Comparison of ENCODE assay signal across 8 cellular contexts in genomic region chr16:51982715-51983680, GRCh38.
DNase-seq lines count a peak whose midpoint lies in the region; ATAC-seq, FAIRE-seq and TF ChIP-seq lines count a peak whose summit lies in the region.

No MANE protein-coding gene starts in this region.

- POLR2A ChIA-PET in HepG2 (lab: Yijun Ruan, JAX) = no interaction called here

- no peaks in the 10 kb centered on the region for H3K9me2 ChIP-seq in OCI-LY1 (ENCODE audit: low read depth, low read length)

- no peak overlapping the region for H3K4me3 ChIP-seq in AG09309 (ENCODE audit: control insufficient read depth, low read depth, low read length)
- no peak overlapping the region for H3K4me3 ChIP-seq in OCI-LY1 (ENCODE audit: low read depth, low read length, poor library complexity, severe bottlenecking)
- H3K4me3 ChIP-seq in HepG2 (replicated peaks in 1 of 3; ENCODE audit: insufficient read depth in 1 of 3, low read depth in 2 of 3, low read length in 3 of 3) = no peak overlapping the region

- no TSS peak for BruUV-seq in HepG2 (replicated peaks; lab: Mats Ljungman, UMichigan)

- no peaks in the 10 kb centered on the region for H3F3A ChIP-seq in OCI-LY1 (ENCODE audit: insufficient read depth, low read length)

- TF ChIP-seq POLR2A in HepG2 (IDR thresholded peaks at IDR 0.05; ENCODE audit: insufficient read depth in 1 of 2, low read depth in 2 of 2, low read length in 2 of 2) = no peak

- TF ChIP-seq RAD21 in HepG2 (CRISPR knock-in tag; IDR thresholded peaks at IDR 0.05) = peak; percentile 67

- ATAC-seq in HepG2 = peak; percentile 62
- ATAC-seq in HG03520 (IDR thresholded peaks at IDR 0.05; ENCODE audit: unreplicated experiment) = no peak
- no peak for ATAC-seq in HG03025 (IDR thresholded peaks at IDR 0.05; ENCODE audit: low FRiP score, unreplicated experiment)

- H3K27me3 ChIP-seq in OCI-LY1 (ENCODE audit: insufficient read depth, low read length) (no peaks in the 10 kb centered on the region), HepG2 (ENCODE audit: control insufficient read depth in 1 of 2, insufficient read depth in 2 of 2, low read length in 2 of 2) (no peaks in the 10 kb centered on the region)

- H3K79me2 ChIP-seq in OCI-LY1 (ENCODE audit: insufficient read depth, low read length) = no peaks in the 10 kb centered on the region
- no peaks in the 10 kb centered on the region for H3K79me2 ChIP-seq in HepG2 (ENCODE audit: insufficient read depth, low read length)

- TF ChIP-seq CTCF in AG09309 (IDR thresholded peaks at IDR 0.05; ENCODE audit: control insufficient read depth, insufficient read depth, low read depth, low read length, missing control alignments) = peak; percentile 70
- TF ChIP-seq CTCF in GM12872 (IDR thresholded peaks at IDR 0.05; ENCODE audit: insufficient read depth, low read depth, low read length) = peak; percentile 67
- TF ChIP-seq CTCF in OCI-LY1 (IDR thresholded peaks at IDR 0.05; ENCODE audit: low read length) = peak; percentile 76
- peak; percentile 80 for TF ChIP-seq CTCF in HepG2 (CRISPR knock-in tag; IDR thresholded peaks at IDR 0.05)

- in situ Hi-C loops in HepG2 (cut with HindIII; ENCODE audit: extremely low pct_ligation_motif_present, low pct_unique_long_range_greater_than_20kb) = loop anchor here (5.0 kb wide), 1 partner anchor 166 kb away; no protein-coding TSS in a partner anchor

- 11% methylated on average over 11 of the region's 11 CpGs for WGBS in HepG2 (ENCODE audit: low lambda C conversion rate)

- H3K36me3 ChIP-seq in OCI-LY1 (ENCODE audit: insufficient read depth, low read length) (no peaks in the 10 kb centered on the region), HepG2 (replicated peaks in 1 of 2; ENCODE audit: control insufficient read depth in 1 of 2, insufficient read depth in 2 of 2, low read length in 2 of 2) (no peaks in the 10 kb centered on the region)

- H3K4me2 ChIP-seq in OCI-LY1 (ENCODE audit: low read length) = no peak overlapping the region
- H3K4me2 ChIP-seq in HepG2 (ENCODE audit: low read depth, low read length) = no peak overlapping the region

- H3K9me3 ChIP-seq in OCI-LY1 (ENCODE audit: low read length) = no peaks in the 10 kb centered on the region
- no peaks in the 10 kb centered on the region for H3K9me3 ChIP-seq in HepG2 (ENCODE audit: low read length)

- H3K27ac ChIP-seq in OCI-LY1 (ENCODE audit: low read depth, low read length, poor library complexity, severe bottlenecking) (no peak overlapping the region), HepG2 (ENCODE audit: extremely low read length, insufficient read depth, low read length) (no peak overlapping the region)

- no peak overlapping the region for H3K9ac ChIP-seq in OCI-LY1 (ENCODE audit: low read length)
- no peak overlapping the region for H3K9ac ChIP-seq in HepG2 (ENCODE audit: insufficient read depth, low read depth, low read length)

- H4K20me1 ChIP-seq in OCI-LY1 (ENCODE audit: insufficient read depth, low read length) (no peaks in the 10 kb centered on the region), HepG2 (ENCODE audit: insufficient read depth, low read length) (no peaks in the 10 kb centered on the region)

- H3K4me1 ChIP-seq in OCI-LY1 (ENCODE audit: insufficient read depth, low read length, severe bottlenecking) (no peaks in the 10 kb centered on the region), HepG2 (ENCODE audit: insufficient read depth, low read length) (no peaks in the 10 kb centered on the region)

- CTCF ChIA-PET in HepG2 (lab: Yijun Ruan, JAX; ENCODE audit: low intra/inter-chr PET ratio, low total read pairs) = interaction anchor here (0.9 to 1.5 kb wide), 4 partner anchors 165 to 1039 kb away, joined by 3 to 10 read pairs (median 4); no protein-coding TSS in a partner anchor

- FAIRE-seq in HepG2 (lab: Jason Lieb, UNC) = peak; percentile 94

- TF ChIP-seq EP300 in HepG2 (IDR thresholded peaks at IDR 0.05; ENCODE audit: low read depth in 2 of 2, low read length in 2 of 2) (no peak), HepG2 (CRISPR knock-in tag; IDR thresholded peaks at IDR 0.05; ENCODE audit: borderline replicate concordance) (no peak)

- DNase-seq in AG09309 (ENCODE audit: low read depth) = peak; percentile 42
- peak; percentile 5 for DNase-seq in KG1 (lab: John Stamatoyannopoulos, UW)
- peak; percentile 23 for DNase-seq in cerebellum (ENCODE audit: low spot score)
- peak; percentile 67 for DNase-seq in HepG2 (ENCODE audit: low spot score)

- intact Hi-C loops in HepG2 (cut with micrococcal nuclease; ENCODE audit: unreplicated experiment) = no loop called here

- H2AFZ ChIP-seq in OCI-LY1 (ENCODE audit: low read length) (no peak overlapping the region), HepG2 (ENCODE audit: low read length) (no peak overlapping the region)

TF ChIP-seq in HepG2, 621 proteins besides CTCF, POLR2A, EP300 and RAD21 (continues in another document):
- TF ChIP-seq STAT5B (CRISPR knock-in tag; IDR thresholded peaks at IDR 0.05) = no peak
- 0 out of 2 replicates have a peak, but pooled peaks have one; percentile 8 for TF ChIP-seq FOXA3 (CRISPR knock-in tag; IDR thresholded peaks at IDR 0.05)
- TF ChIP-seq TCF7 (IDR thresholded peaks at IDR 0.05; ENCODE audit: low read depth) = no peak
- no peak for TF ChIP-seq IKZF5 (CRISPR knock-in tag; IDR thresholded peaks at IDR 0.05)
- no peak for TF ChIP-seq ZFP62 (CRISPR knock-in tag; IDR thresholded peaks at IDR 0.05)
- TF ChIP-seq SMC3 (IDR thresholded peaks at IDR 0.05; ENCODE audit: low read length) = peak; percentile 66
- no peak for TF ChIP-seq KLF6 (CRISPR knock-in tag; IDR thresholded peaks at IDR 0.05)
- TF ChIP-seq ZNF24 (IDR thresholded peaks at IDR 0.05) = no peak
- no peak for TF ChIP-seq ZBTB25 (CRISPR knock-in tag; IDR thresholded peaks at IDR 0.05)
- TF ChIP-seq STAG1 (CRISPR knock-in tag; IDR thresholded peaks at IDR 0.05) = peak; percentile 86
- TF ChIP-seq PBX3 (CRISPR knock-in tag; IDR thresholded peaks at IDR 0.05; ENCODE audit: borderline replicate concordance) = no peak
- TF ChIP-seq KDM1A (CRISPR knock-in tag; IDR thresholded peaks at IDR 0.05) = no peak
- TF ChIP-seq REXO4 (CRISPR knock-in tag; IDR thresholded peaks at IDR 0.05; ENCODE audit: borderline replicate concordance) = no peak
- no peak for TF ChIP-seq SALL2 (CRISPR knock-in tag; IDR thresholded peaks at IDR 0.05)
- 0 out of 2 replicates have a peak, but pooled peaks have one; percentile 18 for TF ChIP-seq PPARG (CRISPR knock-in tag; conservative IDR thresholded peaks at IDR 0.05)
- peak; percentile 49; the same call in 1 of the 2 replicates for TF ChIP-seq ARID3A (IDR thresholded peaks at IDR 0.05; ENCODE audit: low read depth, low read length)
- no peak for TF ChIP-seq CENPT (CRISPR knock-in tag; IDR thresholded peaks at IDR 0.05; ENCODE audit: low read depth)
- TF ChIP-seq KLF15 (CRISPR knock-in tag; IDR thresholded peaks at IDR 0.05; ENCODE audit: borderline replicate concordance) = no peak
- TF ChIP-seq ELF1 (CRISPR knock-in tag; IDR thresholded peaks at IDR 0.05) = no peak
- TF ChIP-seq ZNF180 (CRISPR knock-in tag; IDR thresholded peaks at IDR 0.05; ENCODE audit: borderline replicate concordance, low read depth) = no peak
- peak; percentile 62; the same call in 1 of the 2 replicates for TF ChIP-seq CREB1 (IDR thresholded peaks at IDR 0.05)
- TF ChIP-seq CREB1 (CRISPR knock-in tag; IDR thresholded peaks at IDR 0.05) = 0 out of 2 replicates have a peak, but pooled peaks have one; percentile 35

Comparison
In these comparisons a context has a peak if more than half of its experiments do, and no peak if none do; other contexts are left out.
1. DNase-seq: peak in every context shown above with its lines; median percentile 67 in HepG2; 42 in AG09309; 23 in cerebellum; 5 in KG1.